ENCODE assay signal across 18 cellular contexts in genomic region chr3:33196538-33196937, GRCh38. TPM values are rescaled to one million over a fixed set of nuclear protein-coding genes. Genes with fewer than 3 reads are reported as not detected.
DNase-seq lines count a peak whose midpoint lies in the region; ATAC-seq, FAIRE-seq and TF ChIP-seq lines count a peak whose summit lies in the region.
"Had no signal": no experiment of that assay in that cellular context is flagged by ENCODE, and none has a peak within 500 bp of the region (broad histone marks: within the 10 kb centered on the region; RNA-seq: fewer than 3 reads in every experiment).

No MANE protein-coding gene starts in this region.

- no peak for TF ChIP-seq RAD21 in HepG2 (CRISPR knock-in tag; IDR thresholded peaks at IDR 0.05)

- no peaks in the 10 kb centered on the region for H3K79me2 ChIP-seq in HepG2 (ENCODE audit: insufficient read depth, low read length)
- no peaks in the 10 kb centered on the region for H3K79me2 ChIP-seq in GM23338 (replicated peaks; ENCODE audit: insufficient read depth)
- no peaks in the 10 kb centered on the region for H3K79me2 ChIP-seq in mesendoderm (ENCODE audit: control insufficient read depth, insufficient read depth, low read length)

- H3K9me3 ChIP-seq in HepG2 (ENCODE audit: low read length) = no peaks in the 10 kb centered on the region
- no peaks in the 10 kb centered on the region for H3K9me3 ChIP-seq in right lobe of liver
- H3K9me3 ChIP-seq: BLaER1 treated with 17β-estradiol and CSF1 and Interleukin-3, amounts not matched to agents 10 nM and 100 nM had no signal

- no peaks in the 10 kb centered on the region for H3K27me3 Mint-ChIP-seq in GM23338 (ENCODE audit: insufficient read depth, low read depth, poor library complexity)
- H3K27me3 Mint-ChIP-seq: B cell had no signal

- ATAC-seq in HepG2 (peak; percentile 75), right lobe of liver (no peak), GM23338 (no peak)
- ATAC-seq: CD8-positive, alpha-beta T cell had no signal

- CTCF ChIA-PET in HepG2 (lab: Yijun Ruan, JAX; ENCODE audit: low intra/inter-chr PET ratio, low total read pairs) = no interaction called here

- H3K9ac ChIP-seq in HepG2 (ENCODE audit: insufficient read depth, low read depth, low read length) (no peak overlapping the region), mesendoderm (ENCODE audit: low read length) (no peak overlapping the region)
- H3K9ac ChIP-seq: BLaER1 treated with 17β-estradiol and CSF1 and Interleukin-3, amounts not matched to agents 10 nM and 100 nM; GM23248 had no signal

- H2BK5ac ChIP-seq in mesendoderm (ENCODE audit: low read length) = no peak overlapping the region

- TF ChIP-seq CTCF in HepG2 (CRISPR knock-in tag; IDR thresholded peaks at IDR 0.05) (no peak), right lobe of liver (IDR thresholded peaks at IDR 0.05) (no peak), GM23338 (conservative IDR thresholded peaks at IDR 0.05; ENCODE audit: low read depth in 2 of 2) (no peak)

- DNase-seq in HepG2 (ENCODE audit: low spot score) = peak; percentile 62
- no peak for DNase-seq in right lobe of liver
- no peak for DNase-seq in GM23338 (ENCODE audit: low spot score)
- peak; percentile 17 for DNase-seq in kidney tubule cell (ENCODE audit: low spot score)
- peak; percentile 48 for DNase-seq in renal cortical epithelial cell (ENCODE audit: low read depth)
- DNase-seq in mesendoderm = no peak
- DNase-seq in stimulated activated CD4-positive, alpha-beta T cell treated with anti-CD3 and anti-CD28 coated beads, Interleukin-15, amount 100 ng/mL, for 24 hours = no peak
- no peak for DNase-seq in GM19239 (ENCODE audit: insufficient read length, low spot score)
- DNase-seq: 8988T; CD8-positive, alpha-beta T cell; DMS79 treated with DMSO at 0.1 percent for 48 hours; GF-D8; GM23248; HCEC 1CT had no signal

- H3K18ac ChIP-seq in mesendoderm (ENCODE audit: low read length) = no peak overlapping the region

- H2BK15ac ChIP-seq in mesendoderm (replicated peaks; ENCODE audit: low read depth) = no peak overlapping the region

- no peak overlapping the region for H3K23ac ChIP-seq in mesendoderm (ENCODE audit: low read length)

- POLR2A ChIA-PET in HepG2 (lab: Yijun Ruan, JAX) = no interaction called here

- H3K4me3 Mint-ChIP-seq in GM23338 = no peak overlapping the region
- H3K4me3 Mint-ChIP-seq: B cell; CD8-positive, alpha-beta T cell had no signal

- no peak for TF ChIP-seq EP300 in HepG2 (IDR thresholded peaks at IDR 0.05; ENCODE audit: low read depth in 2 of 2, low read length in 2 of 2)
- TF ChIP-seq EP300 in HepG2 (CRISPR knock-in tag; IDR thresholded peaks at IDR 0.05; ENCODE audit: borderline replicate concordance) = no peak

- H3K27me3 ChIP-seq in HepG2 (ENCODE audit: control insufficient read depth in 1 of 2, insufficient read depth in 2 of 2, low read length in 2 of 2) (peaks cover 0 to 8% of the 10 kb centered on the region in 2 experiments; a peak in 1 of 5 replicates), right lobe of liver (no peaks in the 10 kb centered on the region), GM23338 (ENCODE audit: insufficient read depth) (no peaks in the 10 kb centered on the region), mesendoderm (ENCODE audit: insufficient read depth, low read length, poor library complexity) (no peaks in the 10 kb centered on the region)
- H3K27me3 ChIP-seq: BLaER1 treated with 17β-estradiol and CSF1 and Interleukin-3, amounts not matched to agents 10 nM and 100 nM had no signal

- H4K8ac ChIP-seq in mesendoderm (ENCODE audit: low read depth, low read length) = no peak overlapping the region

- 0% methylated on average over 3 of the region's 3 CpGs for WGBS in HepG2 (ENCODE audit: low lambda C conversion rate)
- WGBS in right lobe of liver (ENCODE audit: insufficient coverage, low coverage, low lambda C conversion rate, missing lambda C conversion rate) = 37% methylated on average over 3 of the region's 3 CpGs
- no CpG with 5 or more reads among the region's 3 CpGs for WGBS in mesendoderm (ENCODE audit: extremely low coverage, insufficient coverage, low lambda C conversion rate)

- H3K4me2 ChIP-seq in HepG2 (ENCODE audit: low read depth, low read length) (peak overlapping the region; percentile 31), GM23338 (no peak overlapping the region), mesendoderm (ENCODE audit: low read length) (no peak overlapping the region)
- H3K4me2 ChIP-seq: BLaER1 treated with 17β-estradiol and CSF1 and Interleukin-3, amounts not matched to agents 10 nM and 100 nM had no signal

- H3K56ac ChIP-seq in mesendoderm (ENCODE audit: low read length) = no peak overlapping the region

- H3K36me3 ChIP-seq in HepG2 (replicated peaks in 1 of 2; ENCODE audit: control insufficient read depth in 1 of 2, insufficient read depth in 2 of 2, low read length in 2 of 2) = no peaks in the 10 kb centered on the region
- no peaks in the 10 kb centered on the region for H3K36me3 ChIP-seq in right lobe of liver
- H3K36me3 ChIP-seq in GM23338 (ENCODE audit: insufficient read depth) = no peaks in the 10 kb centered on the region
- H3K36me3 ChIP-seq in mesendoderm (ENCODE audit: control insufficient read depth, insufficient read depth, low read length) = no peaks in the 10 kb centered on the region
- H3K36me3 ChIP-seq: BLaER1 treated with 17β-estradiol and CSF1 and Interleukin-3, amounts not matched to agents 10 nM and 100 nM had no signal

- H2BK120ac ChIP-seq in mesendoderm (ENCODE audit: low read depth, low read length) = no peak overlapping the region

- H3K36me3 Mint-ChIP-seq in GM23338 (ENCODE audit: low read depth) = no peaks in the 10 kb centered on the region
- H3K36me3 Mint-ChIP-seq: CD8-positive, alpha-beta T cell had no signal

- intact Hi-C loops in HepG2 (cut with micrococcal nuclease; ENCODE audit: unreplicated experiment) (no loop called here), right lobe of liver (cut with DNase I) (no loop called here)

- H2AFZ ChIP-seq in HepG2 (ENCODE audit: low read length) = no peak overlapping the region
- peak overlapping the region; percentile 77 for H2AFZ ChIP-seq in GM23338
- H2AFZ ChIP-seq: GM23248 had no signal

- no peaks in the 10 kb centered on the region for H4K20me1 ChIP-seq in HepG2 (ENCODE audit: insufficient read depth, low read length)
- H4K20me1 ChIP-seq in GM23338 (replicated peaks; ENCODE audit: insufficient read depth) = no peaks in the 10 kb centered on the region
- H4K20me1 ChIP-seq: BLaER1 treated with 17β-estradiol and CSF1 and Interleukin-3, amounts not matched to agents 10 nM and 100 nM had no signal

- H4K5ac ChIP-seq in mesendoderm (ENCODE audit: low read length) = no peak overlapping the region

- H3F3A ChIP-seq in GM23338 (replicated peaks; ENCODE audit: low read depth) = no peaks in the 10 kb centered on the region

- H3K4me1 ChIP-seq in HepG2 (ENCODE audit: insufficient read depth, low read length) (peaks cover 28% of the 10 kb centered on the region), right lobe of liver (no peaks in the 10 kb centered on the region), GM23338 (ENCODE audit: insufficient read depth) (no peaks in the 10 kb centered on the region), mesendoderm (ENCODE audit: control insufficient read depth, low read depth, low read length) (no peaks in the 10 kb centered on the region)
- H3K4me1 ChIP-seq: BLaER1 treated with 17β-estradiol and CSF1 and Interleukin-3, amounts not matched to agents 10 nM and 100 nM had no signal

- BruUV-seq in HepG2 (replicated peaks; lab: Mats Ljungman, UMichigan) = no TSS peak

- no peak for FAIRE-seq in HepG2 (lab: Jason Lieb, UNC)
- no peak for FAIRE-seq in GM19239 (lab: Jason Lieb, UNC)
- FAIRE-seq: D721Med, H54 had no signal

- H3K4me3 ChIP-seq in HepG2 (replicated peaks in 1 of 3; ENCODE audit: insufficient read depth in 1 of 3, low read depth in 2 of 3, low read length in 3 of 3) = no peak overlapping the region; a peak in 1 of 6 replicates
- no peak overlapping the region for H3K4me3 ChIP-seq in right lobe of liver
- H3K4me3 ChIP-seq in GM23338 = no peak overlapping the region
- no peak overlapping the region for H3K4me3 ChIP-seq in mesendoderm (ENCODE audit: low read length)
- H3K4me3 ChIP-seq: BLaER1 treated with 17β-estradiol and CSF1 and Interleukin-3, amounts not matched to agents 10 nM and 100 nM; GM23248 had no signal

- no peak overlapping the region for H3K27ac Mint-ChIP-seq in GM23338
- H3K27ac Mint-ChIP-seq: B cell; CD8-positive, alpha-beta T cell had no signal

- H3K79me1 ChIP-seq in mesendoderm (ENCODE audit: low read length) = no peaks in the 10 kb centered on the region

- in situ Hi-C loops in HepG2 (cut with HindIII; ENCODE audit: extremely low pct_ligation_motif_present, low pct_unique_long_range_greater_than_20kb) = no loop called here

- no peak overlapping the region for H3K4ac ChIP-seq in mesendoderm (ENCODE audit: low read depth, low read length)

- no peak overlapping the region for H3K27ac ChIP-seq in HepG2 (ENCODE audit: extremely low read length, insufficient read depth, low read length)
- H3K27ac ChIP-seq in right lobe of liver = no peak overlapping the region
- no peak overlapping the region for H3K27ac ChIP-seq in GM23338 (ENCODE audit: low read depth)
- no peak overlapping the region for H3K27ac ChIP-seq in mesendoderm (ENCODE audit: low read depth, low read length)
- H3K27ac ChIP-seq: BLaER1 treated with 17β-estradiol and CSF1 and Interleukin-3, amounts not matched to agents 10 nM and 100 nM; GM23248 had no signal

- H2AK5ac ChIP-seq in mesendoderm (ENCODE audit: low read length) = no peak overlapping the region

- TF ChIP-seq POLR2A in HepG2 (IDR thresholded peaks at IDR 0.05; ENCODE audit: insufficient read depth in 1 of 2, low read depth in 2 of 2, low read length in 2 of 2) (no peak), right lobe of liver (IDR thresholded peaks at IDR 0.05) (no peak)

- peaks cover 8% of the 10 kb centered on the region for H3K9me2 ChIP-seq in GM23338 (ENCODE audit: insufficient read depth)

- H3K9me3 Mint-ChIP-seq in GM23338 = no peaks in the 10 kb centered on the region
- H3K9me3 Mint-ChIP-seq: CD8-positive, alpha-beta T cell had no signal

- H3K4me1 Mint-ChIP-seq in GM23338 = peaks cover 2% of the 10 kb centered on the region; the same call in 1 of the 3 replicates
- H3K4me1 Mint-ChIP-seq: B cell had no signal

RNA-seq across cellular contexts. Expression of gene SUSD5, which starts 22.1 kb away (rescaled TPM):
- total RNA-seq in HepG2 (2016; rRNA removed; fragmentation: Illumina TruSeq; extraction: Trizol) = not detected in 2 replicates
- not detected in 2 replicates for total RNA-seq in HepG2 (2016; cell fraction: cytosol; rRNA removed; fragmentation: Illumina TruSeq; extraction: Trizol; ENCODE audit: low read depth)
- not detected in 2 replicates for total RNA-seq in HepG2 (2016; cell fraction: insoluble cytoplasmic fraction; rRNA removed; fragmentation: Illumina TruSeq; extraction: Trizol)
- not detected in 2 replicates for total RNA-seq in HepG2 (2016; cell fraction: membrane; rRNA removed; fragmentation: Illumina TruSeq; extraction: Trizol)
- not detected in 2 replicates for total RNA-seq in HepG2 (2016; cell fraction: nucleus; rRNA removed; fragmentation: Illumina TruSeq; extraction: Trizol)
- not detected in 2 replicates for polyA plus RNA-seq in HepG2 (2011; rRNA removed)
- polyA plus RNA-seq in HepG2 (2011; cell fraction: cytosol; rRNA removed) = not detected in 2 replicates
- polyA plus RNA-seq in HepG2 (2011; cell fraction: nucleus; rRNA removed) = not detected in 2 replicates
- polyA plus RNA-seq in HepG2 (2012) = not detected in 2 replicates
- not detected in 2 replicates for polyA plus RNA-seq in HepG2 (2016; cell fraction: cytosol; fragmentation: Illumina TruSeq; extraction: Trizol; ENCODE audit: low read depth)
- polyA plus RNA-seq in HepG2 (2016; cell fraction: insoluble cytoplasmic fraction; fragmentation: Illumina TruSeq; extraction: Trizol; ENCODE audit: low read depth) = not detected in 2 replicates
- not detected in 2 replicates for polyA plus RNA-seq in HepG2 (2016; cell fraction: membrane; fragmentation: Illumina TruSeq; extraction: Trizol; ENCODE audit: low read depth)
- not detected in 2 replicates for polyA plus RNA-seq in HepG2 (2016; cell fraction: nucleus; fragmentation: Illumina TruSeq; extraction: Trizol; ENCODE audit: insufficient read depth, low read depth)
- polyA minus RNA-seq in HepG2 (2011; rRNA and poly(A)+ RNA removed; ENCODE audit: low replicate concordance) = not detected in 2 replicates
- polyA minus RNA-seq in HepG2 (2011; cell fraction: cytosol; rRNA and poly(A)+ RNA removed) = not detected in 2 replicates
- polyA minus RNA-seq in HepG2 (2011; cell fraction: nucleus; rRNA and poly(A)+ RNA removed) = not detected in 2 replicates
- under 1 TPM in 4 of 6 experiments, not detected in 2; 0.05 to 0.20 (median 0.16) TPM for total RNA-seq in right lobe of liver
- 3.6 and 4.3 TPM in 2 replicates for total RNA-seq in GM23338 (2014; rRNA removed; shearing (Covaris generic))
- polyA plus RNA-seq in GM23338 (2016; fragmentation: Nextera tagmentation; extraction: Ambion mirVana) = 1.1 and 1.4 TPM in 2 replicates
- 0.45 and 1.0 TPM in 2 replicates for total RNA-seq in renal cortical epithelial cell
- 3.1 TPM for polyA plus RNA-seq in mesendoderm (2013, experiment 1 of 2)
- 3.6 TPM for polyA plus RNA-seq in mesendoderm (2013, experiment 2 of 2)
- total RNA-seq: CD8-positive, alpha-beta T cell had no signal

Comparison
In these comparisons a context has a peak if more than half of its experiments do, and no peak if none do; other contexts are left out.
1. DNase-seq: peak in HepG2 (single experiment), kidney tubule cell (single experiment) and renal cortical epithelial cell (single experiment); none in right lobe of liver (0 of 3), GM23338 (single experiment), mesendoderm (single experiment), stimulated activated CD4-positive, alpha-beta T cell treated with anti-CD3 and anti-CD28 coated beads, Interleukin-15, amount 100 ng/mL, for 24 hours (single experiment) and GM19239 (single experiment).